ENCODE assay signal across 28 cellular contexts in the genomic region with DNA sequence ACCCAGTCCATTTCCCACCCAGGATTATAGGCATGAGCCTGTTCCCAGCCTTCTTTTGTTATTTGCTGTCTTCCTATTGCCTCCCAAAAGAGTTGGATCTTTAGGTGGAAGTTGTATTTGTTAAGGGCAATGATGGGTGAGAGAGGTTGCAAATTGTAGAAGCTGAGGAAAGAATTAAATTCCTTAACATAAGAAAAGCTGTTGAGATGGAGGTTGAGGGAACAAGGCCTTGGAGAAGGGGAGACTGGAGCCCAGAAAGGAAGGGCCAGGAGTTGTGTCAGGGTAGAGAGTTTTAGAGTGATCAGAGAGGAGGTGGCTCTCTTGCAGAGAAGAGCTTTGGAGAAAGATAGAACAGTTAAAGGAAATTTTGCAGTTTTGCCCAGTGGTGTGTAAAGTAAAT.
"Had no signal": no experiment of that assay in that cellular context is flagged by ENCODE, and none has a peak within 500 bp of the region (broad histone marks: within the 10 kb centered on the region; RNA-seq: fewer than 3 reads in every experiment).

No MANE protein-coding gene starts in this region.

- H3K27ac Mint-ChIP-seq: immature natural killer cell; naive thymus-derived CD4-positive, alpha-beta T cell; natural killer cell treated with Interleukin-12 subunit alpha and Interleukin-12 subunit beta and Interleukin-15 and Interleukin-18, amount 100 ng/mL, for 72 hours; progenitor cell of endocrine pancreas; stimulated activated naive B cell treated with anti-CD40 and anti-IgM and Interleukin-4, amounts not matched to agents 10 μg/mL and 1 μg/mL and 100 μg/mL, for 72 hours had no signal

- H3K4me3 ChIP-seq: left lung, lower lobe of right lung, mucosa of descending colon, ovary, skin epidermis, stomach, testis, thyroid gland, upper lobe of right lung had no signal

- H3K9me3 Mint-ChIP-seq: immature natural killer cell; naive thymus-derived CD4-positive, alpha-beta T cell; natural killer cell treated with Interleukin-12 subunit alpha and Interleukin-12 subunit beta and Interleukin-15 and Interleukin-18, amount 100 ng/mL, for 72 hours; stimulated activated naive B cell treated with anti-CD40 and anti-IgM and Interleukin-4, amounts not matched to agents 10 μg/mL and 1 μg/mL and 100 μg/mL, for 72 hours had no signal

- ATAC-seq: left colon; left lung; lower lobe of right lung; mucosa of descending colon; naive thymus-derived CD4-positive, alpha-beta T cell; natural killer cell treated with Interleukin-12 subunit alpha and Interleukin-12 subunit beta and Interleukin-15 and Interleukin-18, amount 100 ng/mL, for 72 hours; right cardiac atrium; sciatic nerve; stimulated activated naive B cell treated with anti-CD40 and anti-IgM and Interleukin-4, amounts not matched to agents 10 μg/mL and 1 μg/mL and 100 μg/mL, for 72 hours; stimulated activated naive CD8-positive, alpha-beta T cell treated with anti-CD3 and anti-CD28 coated beads, Interleukin-15, Interleukin-2, amounts not matched to agents 100 U/mL and 50 U/mL, for 24 hours; upper lobe of right lung had no signal

- DNase-seq: hippocampal formation; immature natural killer cell; kidney; left colon; left lung; lower lobe of right lung; mammary epithelial cell; mesendoderm; midbrain; mucosa of descending colon; naive thymus-derived CD4-positive, alpha-beta T cell; ovary; right cardiac atrium; stimulated activated CD4-positive, alpha-beta T cell treated with anti-CD3 and anti-CD28 coated beads, Interleukin-12 subunit alpha, Interleukin-12 subunit beta, amount 100 ng/mL, for 4 hours; stimulated activated CD4-positive, alpha-beta T cell treated with anti-CD3 and anti-CD28 coated beads, Interleukin-15, amount 100 ng/mL, for 24 hours; stimulated activated CD4-positive, alpha-beta T cell treated with anti-CD3 and anti-CD28 coated beads, Interleukin-2, amount 100 ng/mL, for 24 hours; stimulated activated CD4-positive, alpha-beta T cell treated with anti-CD3 and anti-CD28 coated beads, Interleukin-4, amount 100 ng/mL, for 1 hour; stimulated activated naive B cell treated with anti-CD40 and anti-IgM and Interleukin-4, amounts not matched to agents 10 μg/mL and 1 μg/mL and 100 μg/mL, for 72 hours; stimulated activated naive CD8-positive, alpha-beta T cell treated with anti-CD3 and anti-CD28 coated beads, Interleukin-15, Interleukin-2, amounts not matched to agents 100 U/mL and 50 U/mL, for 24 hours; stomach; testis; thyroid gland; trophoblast cell; upper lobe of right lung had no signal

- H3K27ac ChIP-seq: left lung, lower lobe of right lung, ovary, skin epidermis, stomach, testis, thyroid gland, upper lobe of right lung had no signal

- H3K4me1 ChIP-seq: left lung, lower lobe of right lung, stomach, testis, thyroid gland, upper lobe of right lung had no signal

- H3K27me3 Mint-ChIP-seq: progenitor cell of endocrine pancreas; stimulated activated naive B cell treated with anti-CD40 and anti-IgM and Interleukin-4, amounts not matched to agents 10 μg/mL and 1 μg/mL and 100 μg/mL, for 72 hours had no signal

- H3K27me3 ChIP-seq: left lung, ovary, stomach, testis, thyroid gland, upper lobe of right lung had no signal

- H3K9me3 ChIP-seq: left lung, lower lobe of right lung, mucosa of descending colon, ovary, stomach, testis, thyroid gland, upper lobe of right lung had no signal

- H3K4me3 Mint-ChIP-seq: immature natural killer cell; naive thymus-derived CD4-positive, alpha-beta T cell; natural killer cell treated with Interleukin-12 subunit alpha and Interleukin-12 subunit beta and Interleukin-15 and Interleukin-18, amount 100 ng/mL, for 72 hours; stimulated activated naive B cell treated with anti-CD40 and anti-IgM and Interleukin-4, amounts not matched to agents 10 μg/mL and 1 μg/mL and 100 μg/mL, for 72 hours had no signal

- H3K36me3 Mint-ChIP-seq: immature natural killer cell; natural killer cell treated with Interleukin-12 subunit alpha and Interleukin-12 subunit beta and Interleukin-15 and Interleukin-18, amount 100 ng/mL, for 72 hours; stimulated activated naive B cell treated with anti-CD40 and anti-IgM and Interleukin-4, amounts not matched to agents 10 μg/mL and 1 μg/mL and 100 μg/mL, for 72 hours had no signal

- H3K4me1 Mint-ChIP-seq: immature natural killer cell; naive thymus-derived CD4-positive, alpha-beta T cell; stimulated activated naive B cell treated with anti-CD40 and anti-IgM and Interleukin-4, amounts not matched to agents 10 μg/mL and 1 μg/mL and 100 μg/mL, for 72 hours had no signal

- H3K36me3 ChIP-seq: left lung, lower lobe of right lung, ovary, stomach, thyroid gland, upper lobe of right lung had no signal
